Comparison of ENCODE assay signal across 8 cellular contexts in the genomic region with DNA sequence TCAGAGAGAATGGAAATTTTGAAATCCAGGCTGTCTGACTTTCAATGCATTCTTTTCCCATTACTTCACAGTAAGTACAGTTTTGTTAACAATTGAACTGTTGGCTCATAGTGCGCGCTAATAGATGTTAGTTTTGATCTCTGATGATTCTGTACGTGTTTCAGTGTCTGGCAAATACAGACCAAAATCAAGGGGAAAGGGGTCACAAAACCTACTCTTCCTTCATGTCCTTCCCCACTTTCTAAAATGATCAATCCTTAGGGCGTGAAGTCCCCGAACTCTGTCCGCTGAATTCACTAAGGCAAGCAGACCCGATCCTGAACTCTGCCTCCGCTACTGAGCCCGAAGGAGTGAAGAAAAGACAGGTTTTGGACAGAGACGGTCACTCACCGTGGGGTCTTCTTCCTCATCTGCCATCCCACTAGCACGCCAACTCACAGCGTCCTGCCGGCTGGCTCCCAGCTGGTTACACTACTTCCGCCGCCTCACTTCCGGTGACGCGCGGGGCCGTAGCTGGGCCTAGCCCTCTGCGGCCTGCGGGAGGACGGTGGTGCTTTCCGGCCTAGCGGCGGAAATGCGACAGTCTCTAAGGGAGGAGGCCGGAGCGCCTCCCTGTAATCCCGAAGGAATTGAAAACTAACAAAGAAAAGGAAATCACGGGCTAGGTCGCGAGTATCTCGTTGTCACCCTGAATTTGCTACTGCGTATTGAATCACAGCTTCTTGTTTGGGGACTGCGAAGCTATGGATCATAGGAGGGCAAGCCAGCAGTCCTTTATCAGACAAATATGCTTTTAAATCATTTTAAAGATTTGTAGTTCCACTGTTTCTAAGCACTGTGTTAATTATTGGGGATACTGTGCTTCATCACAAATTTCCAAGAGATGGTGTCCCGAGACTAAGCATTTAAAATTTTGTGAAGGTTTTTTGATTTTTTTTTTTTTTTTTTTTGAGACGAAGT. TPM values are rescaled to one million over a fixed set of nuclear protein-coding genes. Genes with fewer than 3 reads are reported as not detected.
DNase-seq lines count a peak whose midpoint lies in the region; ATAC-seq and TF ChIP-seq lines count a peak whose summit lies in the region.

A gene with protein sequence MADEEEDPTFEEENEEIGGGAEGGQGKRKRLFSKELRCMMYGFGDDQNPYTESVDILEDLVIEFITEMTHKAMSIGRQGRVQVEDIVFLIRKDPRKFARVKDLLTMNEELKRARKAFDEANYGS (minus strand): TSS at position 473 of the 960 bp plus-strand sequence. CDS start 56 bp downstream, at position 417.

- H3K4me3 ChIP-seq in GM12875 (ENCODE audit: low read depth, low read length), result peak within 1 kb of the TSS; percentile 68

- H3K9me3 Mint-ChIP-seq in T-cell (no peaks in the 10 kb centered on the region), type B pancreatic cell (no peaks in the 10 kb centered on the region)

- peak within 1 kb of the TSS; percentile 86 for H3K27ac ChIP-seq in adipose tissue (ENCODE audit: low read depth, low read length)

- TF ChIP-seq CTCF in GM12875 (IDR thresholded peaks at IDR 0.05; ENCODE audit: borderline replicate concordance, insufficient read depth, low read depth, low read length), result 0 out of 2 replicates have a peak, but pooled peaks have one; percentile 9
- peak; percentile 42 for TF ChIP-seq CTCF in type B pancreatic cell (conservative IDR thresholded peaks at IDR 0.05)

- H3K36me3 Mint-ChIP-seq in T-cell (peaks cover 3% of the 10 kb centered on the region), type B pancreatic cell (peaks cover 11% of the 10 kb centered on the region)

- H3K4me3 Mint-ChIP-seq in T-cell (peak within 1 kb of the TSS; percentile 89 to 97 (median 94)), type B pancreatic cell (peak within 1 kb of the TSS; percentile 97)

- 4 to 5% (median 5%) methylated on average over 39 of the region's 39 CpGs for WGBS in adipose tissue, 3 donors

- peaks cover 22 to 24% (median 24%) of the 10 kb centered on the region in 3 donors for H3K4me1 Mint-ChIP-seq in T-cell
- peaks cover 13% of the 10 kb centered on the region for H3K4me1 Mint-ChIP-seq in type B pancreatic cell (ENCODE audit: unreplicated experiment)

- H3K27ac Mint-ChIP-seq in T-cell, result peak within 1 kb of the TSS; percentile 96
- H3K27ac Mint-ChIP-seq in type B pancreatic cell, result peak within 1 kb of the TSS; percentile 98

- intact Hi-C loops in cardiac septum (cut with DNase I), result loop anchor here (1.0 kb wide), 2 partner anchors 14 to 24 kb away; a partner anchor contains a TSS

- peak; percentile 99 for ATAC-seq in HG02763 (IDR thresholded peaks at IDR 0.05; ENCODE audit: unreplicated experiment)
- peak; percentile 98 to 100 (median 98) for ATAC-seq in T-cell (replicated peaks in 1 of 4)

- POLR2A ChIA-PET in T-cell (lab: Charles Lee), result interaction anchor here (0.6 to 1.6 kb wide), 9 partner anchors 9 to 515 kb away, joined by 3 to 11 read pairs (median 4); a partner anchor contains a TSS

- DNase-seq in NCI-H1417 treated with DMSO at 0.1 percent for 48 hours (lab: John Stamatoyannopoulos, UW) (peak; percentile 39), T-cell (peak; percentile 66 to 89 (median 81)), cardiac septum (ENCODE audit: low spot score) (peak; percentile 99), pons (ENCODE audit: low spot score) (peak; percentile 94), type B pancreatic cell (ENCODE audit: extremely low spot score, unreplicated experiment) (peak; percentile 93)

- H3K27me3 Mint-ChIP-seq in T-cell, result no peaks in the 10 kb centered on the region
- H3K27me3 Mint-ChIP-seq in type B pancreatic cell, result no peaks in the 10 kb centered on the region

- CTCF ChIA-PET in T-cell (lab: Charles Lee), result interaction anchor here in 1 of 2 donors (0.7 to 2.6 kb wide), 6 partner anchors 9 to 119 kb away, joined by 3 to 18 read pairs (median 4); a partner anchor contains a TSS

RNA-seq across cellular contexts. Expression of the gene that starts here (rescaled TPM):
- total RNA-seq in T-cell (10 to 100 TPM in 2 of 5 donors, 1 to 10 TPM in 3; 8.7 to 19.4 (median 9.7) TPM), cardiac septum (65.0 TPM), type B pancreatic cell (ENCODE audit: low replicate concordance) (30.0 and 37.8 TPM in 2 replicates)
- 10 to 100 TPM; 12.8 to 51.7 (median 41.7) TPM for polyA plus RNA-seq in adipose tissue

Comparison
In these comparisons a context has a peak if more than half of its experiments do, and no peak if none do; other contexts are left out.
1. Peak in every context shown above with its lines: DNase-seq, ATAC-seq, H3K4me3 ChIP-seq and H3K27ac ChIP-seq.
2. DNase-seq: peak in every context shown above with its lines; median percentile 99 in cardiac septum; 94 in pons; 93 in type B pancreatic cell; 81 in T-cell; 39 in NCI-H1417 treated with DMSO at 0.1 percent for 48 hours.